ENCODE assay signal across 37 cellular contexts in genomic region chr7:7539152-7539551, GRCh38. TPM values are rescaled to one million over a fixed set of nuclear protein-coding genes. Genes with fewer than 3 reads are reported as not detected.
"Had no signal": no experiment of that assay in that cellular context is flagged by ENCODE, and none has a peak within 500 bp of the region (broad histone marks: within the 10 kb centered on the region; RNA-seq: fewer than 3 reads in every experiment).

No MANE protein-coding gene starts in this region.

- H3K27me3 ChIP-seq: adrenal gland, body of pancreas, brain microvascular endothelial cell, breast epithelium had no signal

- H3K4me3 ChIP-seq: adrenal gland, body of pancreas, breast epithelium had no signal

- DNase-seq: activated B cell treated with CpG ODN at 0.5 μM for 24 hours; activated CD4-positive, alpha-beta memory T cell treated with anti-CD3 and anti-CD28 coated beads for 36 hours; activated CD4-positive, alpha-beta T cell treated with anti-CD3 and anti-CD28 coated beads for 4 hours; activated CD4-positive, alpha-beta T cell treated with anti-CD3 and anti-CD28 coated beads, Interleukin-2, amount 10 ng/mL, durations not matched to agents 24 days and 14 days; activated CD4-positive, alpha-beta T cell treated with anti-CD3 and anti-CD28 coated beads, Interleukin-2, amount 50 U/mL, for 1 hour; activated CD4-positive, alpha-beta T cell treated with anti-CD3 and anti-CD28 coated beads, Interleukin-2, amount 50 U/mL, for 4 hours; activated CD4-positive, CD25-positive, alpha-beta regulatory T cell treated with anti-CD3 and anti-CD28 coated beads, Interleukin-2, amount 50 U/mL, for 72 hours; activated CD8-positive, alpha-beta memory T cell treated with anti-CD3 and anti-CD28 coated beads, Interleukin-2, amount 50 U/mL, for 4 hours; activated CD8-positive, alpha-beta T cell treated with anti-CD3 and anti-CD28 coated beads for 36 hours; activated effector memory CD4-positive, alpha-beta T cell treated with anti-CD3 and anti-CD28 coated beads, Interleukin-2, amount 50 U/mL, for 16 hours; activated gamma-delta T cell treated with Interleukin-2 at 50 U/mL for 16 hours; activated naive CD4-positive, alpha-beta T cell; activated naive CD4-positive, alpha-beta T cell treated with anti-CD3 and anti-CD28 coated beads for 36 hours; activated naive CD4-positive, alpha-beta T cell treated with anti-CD3 and anti-CD28 coated beads, Interleukin-2, amount 50 U/mL, for 16 hours; activated naive CD8-positive, alpha-beta T cell treated with anti-CD3 and anti-CD28 coated beads for 36 hours; activated T-cell treated with anti-CD3 and anti-CD28 coated beads for 4 hours; activated T-cell treated with anti-CD3 and anti-CD28 coated beads, Interleukin-2, amount 50 U/mL, for 1 hour; activated T-cell treated with anti-CD3 and anti-CD28 coated beads, Interleukin-2, amount 50 U/mL, for 4 hours; activated T-cell treated with anti-CD3 and anti-CD28 coated beads, Interleukin-2, amount 50 U/mL, for 72 hours; adrenal gland; amniotic stem cell; aorta; body of pancreas; brain microvascular endothelial cell; central memory CD4-positive, alpha-beta T cell; T-helper 2 cell; T-helper 9 cell had no signal

- H3K36me3 Mint-ChIP-seq: activated CD4-positive, alpha-beta memory T cell treated with anti-CD3 and anti-CD28 coated beads for 36 hours; activated naive CD4-positive, alpha-beta T cell treated with anti-CD3 and anti-CD28 coated beads, Interleukin-2, amount 50 U/mL, for 72 hours; activated naive CD8-positive, alpha-beta T cell treated with anti-CD3 and anti-CD28 coated beads for 36 hours had no signal

- H3K36me3 ChIP-seq: adrenal gland, brain microvascular endothelial cell, breast epithelium had no signal

- H3K4me1 Mint-ChIP-seq: activated naive CD8-positive, alpha-beta T cell treated with anti-CD3 and anti-CD28 coated beads for 36 hours; activated T-helper 17 cell treated with anti-CD3 and anti-CD28 coated beads, Interleukin-2, amount 50 U/mL, for 72 hours had no signal

- FAIRE-seq: astrocyte, TTC549 had no signal

- H3K9me3 Mint-ChIP-seq: activated B cell treated with CpG ODN at 0.5 μM for 24 hours; activated CD4-positive, alpha-beta memory T cell treated with anti-CD3 and anti-CD28 coated beads for 36 hours; activated CD4-positive, alpha-beta T cell treated with anti-CD3 and anti-CD28 coated beads, Interleukin-2, amount 10 ng/mL, durations not matched to agents 24 days and 14 days; activated CD8-positive, alpha-beta T cell treated with anti-CD3 and anti-CD28 coated beads for 36 hours; activated naive CD4-positive, alpha-beta T cell treated with anti-CD3 and anti-CD28 coated beads for 36 hours; activated naive CD4-positive, alpha-beta T cell treated with anti-CD3 and anti-CD28 coated beads, Interleukin-2, amount 50 U/mL, for 72 hours; activated naive CD8-positive, alpha-beta T cell treated with anti-CD3 and anti-CD28 coated beads for 36 hours; activated T-cell treated with anti-CD3 and anti-CD28 coated beads, Interleukin-2, amount 50 U/mL, for 4 hours; activated T-cell treated with anti-CD3 and anti-CD28 coated beads, Interleukin-2, amount 50 U/mL, for 72 hours; activated T-helper 1 cell treated with anti-CD3 and anti-CD28 coated beads, Interleukin-12 subunit alpha, Interleukin-12 subunit beta, Interleukin-2, Interleukin-4 antibody, amounts not matched to agents 30 ng/mL and 10 ng/mL and 1 ng/mL, durations not matched to agents 14 hours and 24 hours and 36 hours; activated T-helper 17 cell treated with anti-CD3 and anti-CD28 coated beads, Interleukin-2, amount 50 U/mL, for 72 hours; T-helper 1 cell treated with Interleukin-12 subunit alpha and Interleukin-12 subunit beta and Interleukin-4 antibody, amounts not matched to agents 30 μg/mL and 1 μg/mL, for 36 hours; T-helper 2 cell treated with Interferon-gamma antibody and Interleukin-4, amounts not matched to agents 5 μg/mL and 100 μg/mL, for 36 hours had no signal

- H3K27me3 Mint-ChIP-seq: activated naive CD8-positive, alpha-beta T cell treated with anti-CD3 and anti-CD28 coated beads for 36 hours had no signal

- H3K4me1 ChIP-seq: adrenal gland, body of pancreas, breast epithelium had no signal

- H3K4me3 Mint-ChIP-seq: activated B cell treated with CpG ODN at 0.5 μM for 24 hours; activated CD4-positive, alpha-beta memory T cell treated with anti-CD3 and anti-CD28 coated beads for 36 hours; activated CD4-positive, alpha-beta T cell treated with anti-CD3 and anti-CD28 coated beads, Interleukin-2, amount 10 ng/mL, durations not matched to agents 24 days and 14 days; activated CD8-positive, alpha-beta T cell treated with anti-CD3 and anti-CD28 coated beads for 36 hours; activated naive CD4-positive, alpha-beta T cell treated with anti-CD3 and anti-CD28 coated beads for 36 hours; activated naive CD8-positive, alpha-beta T cell treated with anti-CD3 and anti-CD28 coated beads for 36 hours; activated T-cell treated with anti-CD3 and anti-CD28 coated beads, Interleukin-2, amount 50 U/mL, for 4 hours; activated T-cell treated with anti-CD3 and anti-CD28 coated beads, Interleukin-2, amount 50 U/mL, for 72 hours; activated T-helper 1 cell treated with anti-CD3 and anti-CD28 coated beads, Interleukin-12 subunit alpha, Interleukin-12 subunit beta, Interleukin-2, Interleukin-4 antibody, amounts not matched to agents 30 ng/mL and 10 ng/mL and 1 ng/mL, durations not matched to agents 14 hours and 24 hours and 36 hours; activated T-helper 17 cell treated with anti-CD3 and anti-CD28 coated beads, Interleukin-2, amount 50 U/mL, for 72 hours; T-helper 1 cell treated with Interleukin-12 subunit alpha and Interleukin-12 subunit beta and Interleukin-4 antibody, amounts not matched to agents 30 μg/mL and 1 μg/mL, for 36 hours; T-helper 2 cell treated with Interferon-gamma antibody and Interleukin-4, amounts not matched to agents 5 μg/mL and 100 μg/mL, for 36 hours had no signal

- H3K27ac Mint-ChIP-seq: activated B cell treated with CpG ODN at 0.5 μM for 24 hours; activated CD4-positive, alpha-beta memory T cell treated with anti-CD3 and anti-CD28 coated beads for 36 hours; activated CD4-positive, alpha-beta T cell treated with anti-CD3 and anti-CD28 coated beads, Interleukin-2, amount 10 ng/mL, durations not matched to agents 24 days and 14 days; activated CD8-positive, alpha-beta T cell treated with anti-CD3 and anti-CD28 coated beads for 36 hours; activated naive CD4-positive, alpha-beta T cell treated with anti-CD3 and anti-CD28 coated beads for 36 hours; activated naive CD4-positive, alpha-beta T cell treated with anti-CD3 and anti-CD28 coated beads, Interleukin-2, amount 50 U/mL, for 72 hours; activated naive CD8-positive, alpha-beta T cell treated with anti-CD3 and anti-CD28 coated beads for 36 hours; activated T-cell treated with anti-CD3 and anti-CD28 coated beads, Interleukin-2, amount 50 U/mL, for 72 hours; activated T-helper 1 cell treated with anti-CD3 and anti-CD28 coated beads, Interleukin-12 subunit alpha, Interleukin-12 subunit beta, Interleukin-2, Interleukin-4 antibody, amounts not matched to agents 30 ng/mL and 10 ng/mL and 1 ng/mL, durations not matched to agents 14 hours and 24 hours and 36 hours; activated T-helper 17 cell treated with anti-CD3 and anti-CD28 coated beads, Interleukin-2, amount 50 U/mL, for 72 hours; T-helper 1 cell treated with Interleukin-12 subunit alpha and Interleukin-12 subunit beta and Interleukin-4 antibody, amounts not matched to agents 30 μg/mL and 1 μg/mL, for 36 hours; T-helper 2 cell treated with Interferon-gamma antibody and Interleukin-4, amounts not matched to agents 5 μg/mL and 100 μg/mL, for 36 hours had no signal

- ATAC-seq: activated CD8-positive, alpha-beta T cell treated with anti-CD3 and anti-CD28 coated beads for 36 hours; activated naive CD4-positive, alpha-beta T cell treated with anti-CD3 and anti-CD28 coated beads, Interleukin-2, amount 50 U/mL, for 72 hours; activated T-cell treated with anti-CD3 and anti-CD28 coated beads, Interleukin-2, amount 50 U/mL, for 4 hours; activated T-cell treated with anti-CD3 and anti-CD28 coated beads, Interleukin-2, amount 50 U/mL, for 72 hours; activated T-helper 17 cell treated with anti-CD3 and anti-CD28 coated beads, Interleukin-2, amount 50 U/mL, for 72 hours; body of pancreas had no signal

- H3K9me3 ChIP-seq: body of pancreas, breast epithelium had no signal

- H3K27ac ChIP-seq: adrenal gland, body of pancreas, brain microvascular endothelial cell, breast epithelium, VCaP had no signal

RNA-seq across cellular contexts. Expression of gene COL28A1, which starts 3.5 kb away (rescaled TPM):
- total RNA-seq: activated CD4-positive, alpha-beta T cell treated with anti-CD3 and anti-CD28 coated beads, Interleukin-2, amount 10 ng/mL, durations not matched to agents 24 days and 14 days; activated CD8-positive, alpha-beta memory T cell treated with anti-CD3 and anti-CD28 coated beads for 36 hours; activated CD8-positive, alpha-beta T cell treated with anti-CD3 and anti-CD28 coated beads for 36 hours; activated naive CD4-positive, alpha-beta T cell treated with anti-CD3 and anti-CD28 coated beads for 36 hours; activated T-helper 1 cell treated with anti-CD3 and anti-CD28 coated beads, Interleukin-12 subunit alpha, Interleukin-12 subunit beta, Interleukin-2, Interleukin-4 antibody, amounts not matched to agents 30 ng/mL and 10 ng/mL and 1 ng/mL, durations not matched to agents 14 hours and 24 hours and 36 hours had no signal
